In the genomic region with DNA sequence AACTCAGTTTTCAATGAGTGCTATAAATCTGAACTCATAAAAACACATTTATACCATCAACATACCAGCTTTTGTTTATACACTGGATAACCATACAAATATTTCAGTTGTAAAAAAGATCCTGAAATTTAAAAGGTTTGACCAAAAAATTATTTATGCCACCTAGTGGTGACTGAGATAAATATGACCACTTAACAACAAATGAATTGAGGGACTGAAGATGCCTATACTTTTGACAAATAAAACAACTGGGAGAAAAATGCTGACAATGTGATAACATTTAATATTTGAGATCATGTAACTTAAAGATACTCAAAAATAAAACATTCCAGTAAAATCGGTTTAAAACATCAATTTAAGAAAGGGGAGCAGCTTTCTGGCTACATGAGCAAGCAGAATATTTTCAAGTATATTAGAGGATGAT, we compare ENCODE assay signal across 9 cellular contexts. TPM values are rescaled to one million over a fixed set of nuclear protein-coding genes. Genes with fewer than 3 reads are reported as not detected.
DNase-seq lines count a peak whose midpoint lies in the region; ATAC-seq and TF ChIP-seq lines count a peak whose summit lies in the region.
"Had no signal": no experiment of that assay in that cellular context is flagged by ENCODE, and none has a peak within 500 bp of the region (broad histone marks: within the 10 kb centered on the region; RNA-seq: fewer than 3 reads in every experiment).

No MANE protein-coding gene starts in this region.

- TF ChIP-seq CTCF in left ventricle myocardium inferior (IDR thresholded peaks at IDR 0.05; ENCODE audit: borderline replicate concordance) (peak; percentile 59), PC-3 (conservative IDR thresholded peaks at IDR 0.05; ENCODE audit: low read depth, low read length) (peak; percentile 86), epithelial cell of esophagus (IDR thresholded peaks at IDR 0.05; ENCODE audit: insufficient read depth, low read depth, low read length, missing control alignments) (peak; percentile 31), progenitor cell of endocrine pancreas (IDR thresholded peaks at IDR 0.05; ENCODE audit: unreplicated experiment) (peak; percentile 68)

- intact Hi-C loops in left ventricle myocardium inferior (cut with micrococcal nuclease) = no loop called here
- intact Hi-C loops in cardiac septum (cut with DNase I) = loop anchor here (10.0 kb wide), 1 partner anchor 397 kb away; a partner anchor contains a TSS
- intact Hi-C loops in PC-3 (cut with micrococcal nuclease) = loop anchor here (1.0 to 5.0 kb wide), 3 partner anchors 204 to 394 kb away; no protein-coding TSS in a partner anchor

- H3K9me3 Mint-ChIP-seq in progenitor cell of endocrine pancreas (ENCODE audit: low read depth) = no peaks in the 10 kb centered on the region
- no peaks in the 10 kb centered on the region for H3K9me3 Mint-ChIP-seq in stimulated activated effector memory CD8-positive, alpha-beta T cell treated with anti-CD3 and anti-CD28 coated beads, Interleukin-12 subunit alpha, Interleukin-12 subunit beta, amount 100 ng/mL, for 72 hours
- H3K9me3 Mint-ChIP-seq: activated naive CD8-positive, alpha-beta T cell treated with anti-CD3 and anti-CD28 coated beads, Interleukin-2, amount 10 ng/mL, durations not matched to agents 7 days and 5 days had no signal

- no peak overlapping the region for H3K27ac ChIP-seq in left ventricle myocardium inferior (replicated peaks)
- peak overlapping the region; percentile 68; the same call in 1 of the 2 replicates for H3K27ac ChIP-seq in PC-3 (ENCODE audit: low read length)

- no peaks in the 10 kb centered on the region for H3F3A ChIP-seq in PC-3 (ENCODE audit: low read length, unreplicated experiment)

- H3K27me3 ChIP-seq in left ventricle myocardium inferior (ENCODE audit: low read depth) (no peaks in the 10 kb centered on the region), PC-3 (ENCODE audit: low read length) (no peaks in the 10 kb centered on the region)

- no peaks in the 10 kb centered on the region for H3K4me1 ChIP-seq in left ventricle myocardium inferior
- H3K4me1 ChIP-seq in PC-3 (ENCODE audit: insufficient read depth, low read length) = peaks cover 20% of the 10 kb centered on the region

- H3K36me3 ChIP-seq in left ventricle myocardium inferior (peaks cover 87% of the 10 kb centered on the region), PC-3 (ENCODE audit: low read depth, low read length) (peaks cover 30% of the 10 kb centered on the region)

- H3K27ac Mint-ChIP-seq in progenitor cell of endocrine pancreas = no peak overlapping the region
- H3K27ac Mint-ChIP-seq in stimulated activated effector memory CD8-positive, alpha-beta T cell treated with anti-CD3 and anti-CD28 coated beads, Interleukin-12 subunit alpha, Interleukin-12 subunit beta, amount 100 ng/mL, for 72 hours = no peak overlapping the region
- H3K27ac Mint-ChIP-seq: activated naive CD8-positive, alpha-beta T cell treated with anti-CD3 and anti-CD28 coated beads, Interleukin-2, amount 10 ng/mL, durations not matched to agents 7 days and 5 days had no signal

- POLR2A ChIA-PET in PC-3 (lab: Charles Lee; ENCODE audit: unreplicated experiment) = interaction anchor here (0.5 kb wide), 1 partner anchor 209 kb away, joined by 4 read pairs; no protein-coding TSS in a partner anchor

- peaks cover 4% of the 10 kb centered on the region for H3K4me1 Mint-ChIP-seq in progenitor cell of endocrine pancreas (ENCODE audit: low read depth)
- no peaks in the 10 kb centered on the region for H3K4me1 Mint-ChIP-seq in stimulated activated effector memory CD8-positive, alpha-beta T cell treated with anti-CD3 and anti-CD28 coated beads, Interleukin-12 subunit alpha, Interleukin-12 subunit beta, amount 100 ng/mL, for 72 hours

- H3K79me2 ChIP-seq in PC-3 (ENCODE audit: low read length) = no peaks in the 10 kb centered on the region

- H3K27me3 Mint-ChIP-seq in progenitor cell of endocrine pancreas = no peaks in the 10 kb centered on the region
- H3K27me3 Mint-ChIP-seq: activated naive CD8-positive, alpha-beta T cell treated with anti-CD3 and anti-CD28 coated beads, Interleukin-2, amount 10 ng/mL, durations not matched to agents 7 days and 5 days had no signal

- peak overlapping the region; percentile 52 for H3K4me2 ChIP-seq in PC-3 (ENCODE audit: low read length)

- ATAC-seq in PC-3 (peak; percentile 4; the same call in 1 of the 2 replicates), GM21576 (IDR thresholded peaks at IDR 0.05; ENCODE audit: unreplicated experiment) (no peak), HG03280 (IDR thresholded peaks at IDR 0.05; ENCODE audit: unreplicated experiment) (no peak)
- no peak for ATAC-seq in stimulated activated effector memory CD8-positive, alpha-beta T cell treated with anti-CD3 and anti-CD28 coated beads, Interleukin-12 subunit alpha, Interleukin-12 subunit beta, amount 100 ng/mL, for 72 hours

- peaks cover 8% of the 10 kb centered on the region for H3K36me3 Mint-ChIP-seq in progenitor cell of endocrine pancreas (ENCODE audit: insufficient read depth)
- H3K36me3 Mint-ChIP-seq in stimulated activated effector memory CD8-positive, alpha-beta T cell treated with anti-CD3 and anti-CD28 coated beads, Interleukin-12 subunit alpha, Interleukin-12 subunit beta, amount 100 ng/mL, for 72 hours = peaks cover 75% of the 10 kb centered on the region

- DNase-seq in left ventricle myocardium inferior = no peak
- DNase-seq in cardiac septum (ENCODE audit: low spot score) = no peak
- peak; percentile 71 for DNase-seq in PC-3
- peak; percentile 35 for DNase-seq in epithelial cell of esophagus (ENCODE audit: low read depth)
- no peak for DNase-seq in progenitor cell of endocrine pancreas (ENCODE audit: low spot score, unreplicated experiment)
- DNase-seq in stimulated activated effector memory CD8-positive, alpha-beta T cell treated with anti-CD3 and anti-CD28 coated beads, Interleukin-12 subunit alpha, Interleukin-12 subunit beta, amount 100 ng/mL, for 72 hours (ENCODE audit: low spot score in 2 of 2) = no peak
- DNase-seq: activated naive CD8-positive, alpha-beta T cell treated with anti-CD3 and anti-CD28 coated beads, Interleukin-2, amount 10 ng/mL, durations not matched to agents 7 days and 5 days had no signal

- BruUV-seq in PC-3 (replicated peaks; lab: Mats Ljungman, UMichigan) = no TSS peak

- no peaks in the 10 kb centered on the region for H4K20me1 ChIP-seq in PC-3 (ENCODE audit: low read length)

- H2AFZ ChIP-seq in PC-3 (ENCODE audit: low read length) = no peak overlapping the region

- H3K9me3 ChIP-seq in left ventricle myocardium inferior (replicated peaks) = no peaks in the 10 kb centered on the region
- no peaks in the 10 kb centered on the region for H3K9me3 ChIP-seq in PC-3 (ENCODE audit: low read length)

- no peak overlapping the region for H3K4me3 Mint-ChIP-seq in progenitor cell of endocrine pancreas (ENCODE audit: low read depth)
- no peak overlapping the region for H3K4me3 Mint-ChIP-seq in stimulated activated effector memory CD8-positive, alpha-beta T cell treated with anti-CD3 and anti-CD28 coated beads, Interleukin-12 subunit alpha, Interleukin-12 subunit beta, amount 100 ng/mL, for 72 hours
- H3K4me3 Mint-ChIP-seq: activated naive CD8-positive, alpha-beta T cell treated with anti-CD3 and anti-CD28 coated beads, Interleukin-2, amount 10 ng/mL, durations not matched to agents 7 days and 5 days had no signal

- CTCF ChIA-PET in PC-3 (lab: Charles Lee) = interaction anchor here (0.6 to 0.7 kb wide), 2 partner anchors 238 to 394 kb away, joined by 3 to 4 read pairs; a partner anchor contains a TSS

- H3K9ac ChIP-seq in PC-3 (ENCODE audit: low read length) = no peak overlapping the region

- H3K4me3 ChIP-seq in left ventricle myocardium inferior (no peak overlapping the region), PC-3 (ENCODE audit: low read length) (no peak overlapping the region), epithelial cell of esophagus (ENCODE audit: low read length) (no peak overlapping the region)

- no peaks in the 10 kb centered on the region for H3K9me2 ChIP-seq in PC-3 (replicated peaks; ENCODE audit: low read length)

RNA-seq across cellular contexts. Expression of a gene that starts 30.4 kb away (rescaled TPM):
- total RNA-seq in left ventricle myocardium inferior = 42.7 TPM
- 41.0 TPM for total RNA-seq in cardiac septum
- 117 and 120 TPM in 2 replicates for total RNA-seq in PC-3 (2014; rRNA removed)
- total RNA-seq in progenitor cell of endocrine pancreas = 26.9 and 30.8 TPM in 2 replicates

RNA-seq across cellular contexts. Expression of a gene that starts 30.5 kb away (rescaled TPM):
- total RNA-seq in left ventricle myocardium inferior = 16.5 TPM
- 18.6 TPM for total RNA-seq in cardiac septum
- 16.0 and 17.7 TPM in 2 replicates for total RNA-seq in PC-3 (2014; rRNA removed)
- 33.8 and 36.8 TPM in 2 replicates for total RNA-seq in progenitor cell of endocrine pancreas

RNA-seq across cellular contexts. Expression of a gene that starts 32.1 kb away (rescaled TPM):
- not detected for total RNA-seq in left ventricle myocardium inferior
- total RNA-seq in cardiac septum = 0.35 TPM
- total RNA-seq in PC-3 (2014; rRNA removed) = not detected in 2 replicates
- not detected in 2 replicates for total RNA-seq in progenitor cell of endocrine pancreas

Comparison
In these comparisons a context has a peak if more than half of its experiments do, and no peak if none do; other contexts are left out.
1. DNase-seq: peak in PC-3 (single experiment) and epithelial cell of esophagus (single experiment); none in left ventricle myocardium inferior (single experiment), cardiac septum (single experiment), progenitor cell of endocrine pancreas (single experiment) and stimulated activated effector memory CD8-positive, alpha-beta T cell treated with anti-CD3 and anti-CD28 coated beads, Interleukin-12 subunit alpha, Interleukin-12 subunit beta, amount 100 ng/mL, for 72 hours (0 of 2).
2. CTCF ChIP-seq: peak in every context shown above with its lines; median percentile 86 in PC-3; 68 in progenitor cell of endocrine pancreas; 59 in left ventricle myocardium inferior; 31 in epithelial cell of esophagus.